ENCODE assay signal across 13 cellular contexts in the genomic region with DNA sequence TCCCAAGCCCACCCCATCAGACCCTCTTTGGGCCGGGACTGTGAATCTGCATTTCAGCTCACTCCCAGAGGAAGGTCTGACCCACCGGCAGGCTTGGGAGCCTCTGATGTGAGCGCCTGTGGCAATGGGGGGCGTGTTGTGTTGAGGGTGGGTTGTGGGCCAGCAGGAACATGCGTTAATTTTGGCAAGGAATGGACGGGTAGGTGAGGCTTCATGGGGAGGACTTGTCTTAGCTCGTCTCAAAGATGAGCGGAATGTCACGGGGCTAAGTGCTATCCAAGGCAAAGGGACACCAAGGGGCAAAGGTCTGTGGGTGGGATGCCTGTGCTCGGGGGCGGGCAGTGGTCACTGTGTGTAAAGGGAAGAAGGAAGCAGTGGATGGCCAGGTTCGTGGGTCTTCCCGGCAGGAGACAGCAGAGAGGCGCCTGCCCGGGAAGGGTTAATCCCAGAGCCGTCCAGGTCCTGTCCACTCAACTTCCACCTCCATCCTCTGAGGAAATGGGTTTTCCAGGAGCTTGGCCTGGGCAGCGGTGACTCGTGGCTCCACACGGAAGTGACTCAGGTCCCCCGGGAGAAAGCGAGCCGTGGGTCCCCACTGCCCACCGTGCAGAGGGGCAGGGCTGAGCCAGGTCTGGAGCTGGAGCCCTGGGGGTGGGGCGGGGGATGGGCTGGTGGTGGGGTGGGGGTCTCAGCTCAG. TPM values are rescaled to one million over a fixed set of nuclear protein-coding genes. Genes with fewer than 3 reads are reported as not detected.
DNase-seq lines count a peak whose midpoint lies in the region; ATAC-seq, FAIRE-seq and TF ChIP-seq lines count a peak whose summit lies in the region.
"Had no signal": no experiment of that assay in that cellular context is flagged by ENCODE, and none has a peak within 500 bp of the region (broad histone marks: within the 10 kb centered on the region; RNA-seq: fewer than 3 reads in every experiment).

No MANE protein-coding gene starts in this region.

- TF ChIP-seq POLR2A in H1 (IDR thresholded peaks at IDR 0.05; ENCODE audit: control extremely low read depth in 1 of 2, low read depth in 2 of 2, low read length in 2 of 2) (no peak), uterus (IDR thresholded peaks at IDR 0.05) (no peak)

- no peak for DNase-seq in activated naive CD8-positive, alpha-beta T cell treated with anti-CD3 and anti-CD28 coated beads, Interleukin-2, amount 50 U/mL, for 24 hours
- no peak for DNase-seq in H1 (ENCODE audit: low read depth in 1 of 2, low spot score in 2 of 2)
- DNase-seq in lower lobe of right lung, result no peak
- peak in 1 of 2 donors; percentile 66 for DNase-seq in uterus
- no peak for DNase-seq in NK-92 (lab: John Stamatoyannopoulos, UW; ENCODE audit: unreplicated experiment)
- no peak for DNase-seq in central memory CD4-positive, alpha-beta T cell
- DNase-seq in GM13977 (ENCODE audit: low spot score), result no peak
- DNase-seq: activated T-cell treated with anti-CD3 and anti-CD28 coated beads, Interleukin-2, amount 50 U/mL, for 48 hours; NCI-H2029; stimulated activated CD4-positive, alpha-beta T cell treated with anti-CD3 and anti-CD28 coated beads, Interleukin-4, amount 100 ng/mL, for 24 hours had no signal

- intact Hi-C loops in lower lobe of right lung (cut with DNase I) (loop anchor here (10.0 kb wide), 1 partner anchor 51 kb away; no protein-coding TSS in a partner anchor), uterus (cut with DNase I; ENCODE audit: low total_unique reads) (loop anchor here (10.0 kb wide), 1 partner anchor 51 kb away; no protein-coding TSS in a partner anchor)

- no peaks in the 10 kb centered on the region; a peak in 1 of 8 replicates for H3K36me3 ChIP-seq in H1 (ENCODE audit: control insufficient read depth in 2 of 4, insufficient read depth in 4 of 4, low read length in 3 of 4)
- no peaks in the 10 kb centered on the region for H3K36me3 ChIP-seq in lower lobe of right lung
- H3K36me3 ChIP-seq in uterus, result no peaks in the 10 kb centered on the region

- peaks cover 25% of the 10 kb centered on the region for H3K4me1 Mint-ChIP-seq in activated naive CD8-positive, alpha-beta T cell (ENCODE audit: low read depth)
- H3K4me1 Mint-ChIP-seq in activated naive CD8-positive, alpha-beta T cell treated with anti-CD3 and anti-CD28 coated beads, Interleukin-2, amount 50 U/mL, for 24 hours, result peaks cover 27% of the 10 kb centered on the region

- in situ Hi-C loops in GM13977 (cut with MboI; ENCODE audit: low pct_unique_long_range_greater_than_20kb, low sequenced_read_pairs, unreplicated experiment), result loop anchor here (5.0 kb wide), 1 partner anchor 59 kb away; no protein-coding TSS in a partner anchor

- FAIRE-seq in H1 (lab: Jason Lieb, UNC), result no peak

- 84% methylated on average over 14 of the region's 24 CpGs; no CpG with 5 or more reads in 1 of the 2 experiments for WGBS in H1 (ENCODE audit: extremely low coverage in 1 of 2, insufficient coverage in 1 of 2, insufficient read length in 1 of 2, insufficient replicate concordance in 2 of 2, low coverage in 1 of 2, low lambda C conversion rate in 2 of 2, missing lambda C conversion rate in 1 of 2), 2 experiments

- no peak overlapping the region for H2BK5ac ChIP-seq in H1 (ENCODE audit: low read depth, low read length)

- no peak for ATAC-seq in activated naive CD8-positive, alpha-beta T cell treated with anti-CD3 and anti-CD28 coated beads, Interleukin-2, amount 50 U/mL, for 24 hours
- ATAC-seq in lower lobe of right lung, result peak in 1 of 2 donors; percentile 40

- 0 out of 7 replicates have a peak, but pooled peaks cover 0 to 3% (median 0%) of the 10 kb centered on the region in 4 experiments for H3K27me3 ChIP-seq in H1 (replicated peaks in 1 of 4; ENCODE audit: control insufficient read depth in 3 of 4, extremely low read depth in 1 of 4, insufficient read depth in 3 of 4, low read length in 3 of 4)
- no peaks in the 10 kb centered on the region for H3K27me3 ChIP-seq in lower lobe of right lung (ENCODE audit: low read depth)
- no peaks in the 10 kb centered on the region for H3K27me3 ChIP-seq in uterus

- H3K36me3 Mint-ChIP-seq in activated naive CD8-positive, alpha-beta T cell, result no peaks in the 10 kb centered on the region
- H3K36me3 Mint-ChIP-seq in activated naive CD8-positive, alpha-beta T cell treated with anti-CD3 and anti-CD28 coated beads, Interleukin-2, amount 50 U/mL, for 24 hours (ENCODE audit: low read depth), result peaks cover 2% of the 10 kb centered on the region

- H3K23me2 ChIP-seq in H1 (ENCODE audit: low read depth, low read length), result no peaks in the 10 kb centered on the region; the same call in 1 of the 2 replicates

- TF ChIP-seq RAD21 in H1 (IDR thresholded peaks at IDR 0.05 in 1 of 2, conservative IDR thresholded peaks at IDR 0.05 in 1 of 2; ENCODE audit: low read depth in 2 of 2, low read length in 2 of 2), result no peak

- no peak overlapping the region for H3K9ac ChIP-seq in H1 (replicated peaks in 1 of 4; ENCODE audit: extremely low read depth in 1 of 4, low read depth in 3 of 4, low read length in 3 of 4)

- peaks cover 0 to 9% of the 10 kb centered on the region in 2 experiments for H4K20me1 ChIP-seq in H1 (replicated peaks in 1 of 2; ENCODE audit: control insufficient read depth in 1 of 2, insufficient read depth in 2 of 2, low read length in 2 of 2)

- H4K5ac ChIP-seq in H1 (ENCODE audit: insufficient read length, low read depth, low read length), result no peak overlapping the region

- no peak for TF ChIP-seq EP300 in H1 (IDR thresholded peaks at IDR 0.05; ENCODE audit: borderline replicate concordance in 1 of 2, low read depth in 2 of 2, low read length in 2 of 2)

- H4K8ac ChIP-seq in H1 (ENCODE audit: extremely low read depth, insufficient read depth, low read length), result no peak overlapping the region; the same call in 1 of the 2 replicates

- H3K4me1 ChIP-seq in H1 (replicated peaks in 1 of 4; ENCODE audit: control insufficient read depth in 3 of 4, insufficient read depth in 4 of 4, low read length in 3 of 4), result no peaks in the 10 kb centered on the region; a peak in 3 of 7 replicates
- peaks cover 43% of the 10 kb centered on the region for H3K4me1 ChIP-seq in lower lobe of right lung
- H3K4me1 ChIP-seq in uterus, result no peaks in the 10 kb centered on the region

- H3K18ac ChIP-seq in H1 (ENCODE audit: extremely low read depth, low read length), result no peak overlapping the region

- H2AFZ ChIP-seq in H1 (ENCODE audit: low read length), result no peak overlapping the region

- H2BK12ac ChIP-seq in H1 (ENCODE audit: low read depth, low read length), result no peak overlapping the region

- no peak overlapping the region for H3K4me2 ChIP-seq in H1 (ENCODE audit: insufficient read depth in 1 of 2, low read depth in 2 of 2, low read length in 2 of 2)

- H2AK5ac ChIP-seq in H1 (ENCODE audit: low read depth, low read length), result no peak overlapping the region

- no peak overlapping the region for H2BK20ac ChIP-seq in H1 (ENCODE audit: low read length)

- no peak overlapping the region for H3K56ac ChIP-seq in H1 (replicated peaks; ENCODE audit: insufficient read length, low read depth, low read length)

- H3K9me3 Mint-ChIP-seq in activated naive CD8-positive, alpha-beta T cell (ENCODE audit: low read depth), result no peaks in the 10 kb centered on the region
- H3K9me3 Mint-ChIP-seq in activated naive CD8-positive, alpha-beta T cell treated with anti-CD3 and anti-CD28 coated beads, Interleukin-2, amount 50 U/mL, for 24 hours, result no peaks in the 10 kb centered on the region

- CTCF ChIA-PET in H1 (lab: Charles Lee; ENCODE audit: partially characterized antibody), result interaction anchor here (0.9 to 6.6 kb wide), 20 partner anchors 10 to 285 kb away, joined by 3 to 122 read pairs (median 6); partner anchors contain the start of genes ADGRG1 and ADGRG3

- H2BK15ac ChIP-seq in H1 (ENCODE audit: low read length), result 0 out of 2 replicates have a peak overlapping the region, but pooled peaks have one; percentile 53

- POLR2A ChIA-PET in H1 (lab: Charles Lee; ENCODE audit: partially characterized antibody), result interaction anchor here (1.0 to 1.9 kb wide), 2 partner anchors 16 to 18 kb away, joined by 3 to 6 read pairs; partner anchors contain the start of gene ADGRG1

- H3K27ac Mint-ChIP-seq in activated naive CD8-positive, alpha-beta T cell, result peak overlapping the region; percentile 46
- no peak overlapping the region for H3K27ac Mint-ChIP-seq in activated naive CD8-positive, alpha-beta T cell treated with anti-CD3 and anti-CD28 coated beads, Interleukin-2, amount 50 U/mL, for 24 hours

- no peak overlapping the region for H4K91ac ChIP-seq in H1 (replicated peaks; ENCODE audit: insufficient read length, low read length)

- no peak for TF ChIP-seq CTCF in H1 (IDR thresholded peaks at IDR 0.05; ENCODE audit: control extremely low read depth in 1 of 3, insufficient read depth in 1 of 3, low read depth in 1 of 3, low read length in 3 of 3)
- TF ChIP-seq CTCF in lower lobe of right lung (IDR thresholded peaks at IDR 0.05), result no peak
- TF ChIP-seq CTCF in uterus (IDR thresholded peaks at IDR 0.05), result no peak
- TF ChIP-seq CTCF in GM13977 (IDR thresholded peaks at IDR 0.05; ENCODE audit: extremely low read depth, insufficient read depth, missing control alignments), result no peak

- H3K23ac ChIP-seq in H1 (ENCODE audit: insufficient read length), result no peak overlapping the region

- no peak overlapping the region for H3K27ac ChIP-seq in H1 (ENCODE audit: low read depth, low read length)
- H3K27ac ChIP-seq in lower lobe of right lung, result peak overlapping the region; percentile 64
- H3K27ac ChIP-seq in uterus, result peak overlapping the region; percentile 63 to 75

- no peaks in the 10 kb centered on the region for H3K27me3 Mint-ChIP-seq in activated naive CD8-positive, alpha-beta T cell
- no peaks in the 10 kb centered on the region for H3K27me3 Mint-ChIP-seq in activated naive CD8-positive, alpha-beta T cell treated with anti-CD3 and anti-CD28 coated beads, Interleukin-2, amount 50 U/mL, for 24 hours

- H3K4me3 Mint-ChIP-seq in activated naive CD8-positive, alpha-beta T cell, result no peak overlapping the region
- H3K4me3 Mint-ChIP-seq in activated naive CD8-positive, alpha-beta T cell treated with anti-CD3 and anti-CD28 coated beads, Interleukin-2, amount 50 U/mL, for 24 hours, result no peak overlapping the region

- H3K4ac ChIP-seq in H1 (replicated peaks; ENCODE audit: insufficient read length, low read depth, low read length), result no peak overlapping the region

- no peak overlapping the region for H3K14ac ChIP-seq in H1 (ENCODE audit: insufficient read length)

- no peaks in the 10 kb centered on the region for H3K79me2 ChIP-seq in H1 (ENCODE audit: control insufficient read depth in 1 of 2, insufficient read depth in 2 of 2, low read length in 2 of 2)

- no peaks in the 10 kb centered on the region; the same call in 1 of the 2 replicates for H3K79me1 ChIP-seq in H1 (ENCODE audit: low read depth, low read length)

- H2BK120ac ChIP-seq in H1 (replicated peaks; ENCODE audit: low read depth, low read length), result no peak overlapping the region

- H3K9me3 ChIP-seq in H1 (ENCODE audit: insufficient read depth in 2 of 2, low read depth in 1 of 2, low read length in 1 of 2) (no peaks in the 10 kb centered on the region; a peak in 2 of 4 replicates), lower lobe of right lung (no peaks in the 10 kb centered on the region), uterus (no peaks in the 10 kb centered on the region)

- H3K4me3 ChIP-seq in H1 (ENCODE audit: extremely low read depth in 1 of 4, insufficient read depth in 2 of 4, low read depth in 3 of 4, low read length in 4 of 4), result no peak overlapping the region
- H3K4me3 ChIP-seq in lower lobe of right lung, result no peak overlapping the region
- H3K4me3 ChIP-seq in uterus, result no peak overlapping the region

RNA-seq across cellular contexts. Expression of gene ADGRG1, which starts 17.4 kb away (rescaled TPM):
- 0.78 and 1.3 TPM in 2 replicates for total RNA-seq in H1 (2021; fragmentation: NEBNext Ultra II Directional; extraction: Animal tissue kit (Norgen Biotek cat#: 25700))
- polyA plus RNA-seq in H1 (2011; rRNA removed), result 2.6 and 2.9 TPM in 2 replicates
- 1.3 TPM for polyA plus RNA-seq in H1 (2011; cell fraction: cytosol; rRNA removed)
- 1.6 TPM for polyA plus RNA-seq in H1 (2011; cell fraction: nucleus; rRNA removed)
- polyA plus RNA-seq in H1 (2012, experiment 1 of 2), result 0.99 to 2.2 TPM (median 1.4 TPM) in 4 replicates
- polyA plus RNA-seq in H1 (2012, experiment 2 of 2), result 1.4 TPM
- polyA plus RNA-seq in H1 (2013, experiment 1 of 2), result 2.8 TPM
- 3.7 TPM for polyA plus RNA-seq in H1 (2013, experiment 2 of 2)
- 1.2 and 1.7 TPM in 2 replicates for polyA minus RNA-seq in H1 (2011; rRNA and poly(A)+ RNA removed)
- 0.81 TPM for polyA minus RNA-seq in H1 (2011; cell fraction: cytosol; rRNA and poly(A)+ RNA removed)
- polyA minus RNA-seq in H1 (2011; cell fraction: nucleus; rRNA and poly(A)+ RNA removed), result 3.1 TPM
- total RNA-seq in lower lobe of right lung (37.9 TPM), uterus (10 to 100 TPM in 1 of 4 donors, 1 to 10 TPM in 3; 6.5 to 87.0 (median 7.8) TPM)

RNA-seq across cellular contexts. Expression of gene ADGRG3, which starts 22.3 kb away (rescaled TPM):
- 0.15 and 0.28 TPM in 2 replicates for total RNA-seq in H1 (2021; fragmentation: NEBNext Ultra II Directional; extraction: Animal tissue kit (Norgen Biotek cat#: 25700))
- 0.94 and 0.98 TPM in 2 replicates for polyA plus RNA-seq in H1 (2011; rRNA removed)
- polyA plus RNA-seq in H1 (2011; cell fraction: cytosol; rRNA removed), result 1.00 TPM
- 0.87 TPM for polyA plus RNA-seq in H1 (2011; cell fraction: nucleus; rRNA removed)
- 0.64 to 1.4 TPM (median 0.87 TPM) in 4 replicates for polyA plus RNA-seq in H1 (2012, experiment 1 of 2)
- polyA plus RNA-seq in H1 (2012, experiment 2 of 2), result 0.42 TPM
- polyA plus RNA-seq in H1 (2013, experiment 1 of 2), result 0.20 TPM
- 0.52 TPM for polyA plus RNA-seq in H1 (2013, experiment 2 of 2)
- 0.59 and 0.69 TPM in 2 replicates for polyA minus RNA-seq in H1 (2011; rRNA and poly(A)+ RNA removed)
- not detected for polyA minus RNA-seq in H1 (2011; cell fraction: cytosol; rRNA and poly(A)+ RNA removed)
- polyA minus RNA-seq in H1 (2011; cell fraction: nucleus; rRNA and poly(A)+ RNA removed), result 0.60 TPM
- total RNA-seq in lower lobe of right lung (7.7 TPM), uterus (1 to 10 TPM in 3 of 4 donors, not detected in 1; 1.0 to 3.2 (median 2.5) TPM)
- total RNA-seq: SK-MEL-5 had no signal
- polyA plus RNA-seq: BJ had no signal

RNA-seq across cellular contexts. Expression of gene DRC7, which starts 48.8 kb away (rescaled TPM):
- total RNA-seq in H1 (2021; fragmentation: NEBNext Ultra II Directional; extraction: Animal tissue kit (Norgen Biotek cat#: 25700)), result not detected in 2 replicates
- polyA plus RNA-seq in H1 (2011; rRNA removed), result 0.13 and 0.14 TPM in 2 replicates
- 0.16 TPM for polyA plus RNA-seq in H1 (2011; cell fraction: cytosol; rRNA removed)
- polyA plus RNA-seq in H1 (2011; cell fraction: nucleus; rRNA removed), result 0.27 TPM
- polyA plus RNA-seq in H1 (2012, experiment 1 of 2), result 0.23 to 0.48 TPM (median 0.27 TPM) in 3 of 4 replicates, not detected in the other
- not detected for polyA plus RNA-seq in H1 (2012, experiment 2 of 2)
- polyA plus RNA-seq in H1 (2013, experiment 1 of 2), result 0.06 TPM
- polyA plus RNA-seq in H1 (2013, experiment 2 of 2), result 0.04 TPM
- polyA minus RNA-seq in H1 (2011; rRNA and poly(A)+ RNA removed), result 0.09 TPM in 1 of 2 replicates, not detected in the other
- not detected for polyA minus RNA-seq in H1 (2011; cell fraction: cytosol; rRNA and poly(A)+ RNA removed)
- not detected for polyA minus RNA-seq in H1 (2011; cell fraction: nucleus; rRNA and poly(A)+ RNA removed)
- total RNA-seq in lower lobe of right lung (4.3 TPM), uterus (1 to 10 TPM in 1 of 4 donors, under 1 TPM in 1, not detected in 2; 0.18 to 5.4 TPM)
- total RNA-seq: SK-MEL-5 had no signal
- polyA plus RNA-seq: BJ had no signal
